ENCODE assay signal across 8 cellular contexts in genomic region chr16:88265286-88265938, GRCh38.
DNase-seq lines count a peak whose midpoint lies in the region; ATAC-seq and TF ChIP-seq lines count a peak whose summit lies in the region.
"Not testable (repeated sequence)": the region's sequence is repeated elsewhere in the genome, so short reads cannot be mapped to it uniquely, and the experiment has no call there.

No MANE protein-coding gene starts in this region.

- H4K20me1 ChIP-seq in PC-9 (ENCODE audit: insufficient read depth); mammary epithelial cell (ENCODE audit: insufficient read depth, low read length): not testable (repeated sequence)

- H3K79me2 ChIP-seq in PC-9 (ENCODE audit: low read depth); mammary epithelial cell (ENCODE audit: insufficient read depth, low read length): not testable (repeated sequence)

- H3K79me1 ChIP-seq in mesenchymal stem cell (replicated peaks; ENCODE audit: low read length, poor library complexity, severe bottlenecking) = not testable (repeated sequence)

- not testable (repeated sequence) for H3K9me3 Mint-ChIP-seq in activated CD8-positive, alpha-beta memory T cell treated with anti-CD3 and anti-CD28 coated beads, Interleukin-2, amount 10 ng/mL, durations not matched to agents 7 days and 5 days (ENCODE audit: low read depth); stimulated activated effector memory CD8-positive, alpha-beta T cell treated with anti-CD3 and anti-CD28 coated beads, Interleukin-12 subunit alpha, Interleukin-12 subunit beta, amount 100 ng/mL, for 72 hours

- peak overlapping the region; percentile 87 for H2BK120ac ChIP-seq in mesenchymal stem cell (ENCODE audit: low read depth, low read length)

- not testable (repeated sequence) for H3K4me3 ChIP-seq in H7 (ENCODE audit: insufficient read depth, low read depth, low read length); PC-9; mammary epithelial cell (replicated peaks in 1 of 3; ENCODE audit: insufficient read depth in 1 of 3, low read depth in 2 of 3, low read length in 3 of 3); mesenchymal stem cell (ENCODE audit: insufficient read depth in 1 of 2, low read depth in 1 of 2, low read length in 2 of 2)

- peak overlapping the region; percentile 92 for H4K8ac ChIP-seq in mesenchymal stem cell (ENCODE audit: low read length)

- in situ Hi-C loops in mammary epithelial cell (cut with MboI; ENCODE audit: low sequenced_read_pairs in 2 of 2) = not testable (repeated sequence)

- not testable (repeated sequence) for H3K9ac ChIP-seq in mammary epithelial cell (ENCODE audit: insufficient read depth, low read length)
- peak overlapping the region; percentile 60 for H3K9ac ChIP-seq in mesenchymal stem cell (ENCODE audit: low read length)

- 73% methylated on average over 11 of the region's 25 CpGs for WGBS in mammary epithelial cell (ENCODE audit: low coverage, missing lambda C conversion rate)
- WGBS in mesenchymal stem cell = 73% methylated on average over 19 of the region's 25 CpGs

- H3K4me1 ChIP-seq in PC-9 (replicated peaks; ENCODE audit: insufficient read depth) = peaks cover 15% of the 10 kb centered on the region; the same call in 1 of the 2 replicates
- peaks cover 13% of the 10 kb centered on the region for H3K4me1 ChIP-seq in mammary epithelial cell (ENCODE audit: insufficient read depth, low read length)
- peaks cover 41% of the 10 kb centered on the region for H3K4me1 ChIP-seq in mesenchymal stem cell (ENCODE audit: control insufficient read depth, insufficient read depth, low read depth, low read length)

- ATAC-seq in GM18502 (IDR thresholded peaks at IDR 0.05; ENCODE audit: poor library complexity, unreplicated experiment) = peak; percentile 42
- peak; percentile 41 for ATAC-seq in activated CD8-positive, alpha-beta memory T cell treated with anti-CD3 and anti-CD28 coated beads, Interleukin-2, amount 10 ng/mL, durations not matched to agents 7 days and 5 days
- ATAC-seq in stimulated activated effector memory CD8-positive, alpha-beta T cell treated with anti-CD3 and anti-CD28 coated beads, Interleukin-12 subunit alpha, Interleukin-12 subunit beta, amount 100 ng/mL, for 72 hours = peak; percentile 76

- not testable (repeated sequence) for H3K27me3 ChIP-seq in H7 (ENCODE audit: control insufficient read depth, insufficient read depth, low read length); PC-9 (ENCODE audit: insufficient read depth, low read depth); mammary epithelial cell (ENCODE audit: insufficient read depth, low read length); mesenchymal stem cell (ENCODE audit: control insufficient read depth in 1 of 2, insufficient read depth in 1 of 2, low read length in 2 of 2)

- H3K27me3 Mint-ChIP-seq in activated CD8-positive, alpha-beta memory T cell treated with anti-CD3 and anti-CD28 coated beads, Interleukin-2, amount 10 ng/mL, durations not matched to agents 7 days and 5 days = peaks cover 15% of the 10 kb centered on the region

- TSS peak; percentile 70 for BruUV-seq in PC-9 (replicated peaks; lab: Mats Ljungman, UMichigan)
- BruUV-seq in mammary epithelial cell (replicated peaks; lab: Mats Ljungman, UMichigan) = not testable (repeated sequence)

- POLR2A ChIA-PET in PC-9 (lab: Charles Lee; ENCODE audit: unreplicated experiment) = not testable (repeated sequence)

- not testable (repeated sequence) for H2AFZ ChIP-seq in PC-9; mammary epithelial cell (ENCODE audit: low read depth, low read length); mesenchymal stem cell (ENCODE audit: low read depth, low read length)

- not testable (repeated sequence) for H3K36me3 ChIP-seq in H7 (replicated peaks; ENCODE audit: control insufficient read depth, insufficient read depth, low read length); PC-9 (ENCODE audit: low read depth); mammary epithelial cell (ENCODE audit: insufficient read depth, low read length); mesenchymal stem cell (ENCODE audit: control insufficient read depth in 1 of 2, insufficient read depth in 2 of 2, low read depth in 1 of 2, low read length in 2 of 2)

- H3K9me2 ChIP-seq in PC-9 (ENCODE audit: insufficient read depth) = not testable (repeated sequence)

- not testable (repeated sequence) for H3K9me3 ChIP-seq in PC-9 (ENCODE audit: insufficient read depth, low read depth); mammary epithelial cell (replicated peaks; ENCODE audit: insufficient read depth, low read length); mesenchymal stem cell (ENCODE audit: control insufficient read depth, low read length)

- H3K18ac ChIP-seq in mesenchymal stem cell (ENCODE audit: low read depth in 1 of 2, low read length in 2 of 2) = peak overlapping the region; percentile 63 to 97

- H3K4me3 Mint-ChIP-seq in activated CD8-positive, alpha-beta memory T cell treated with anti-CD3 and anti-CD28 coated beads, Interleukin-2, amount 10 ng/mL, durations not matched to agents 7 days and 5 days = not testable (repeated sequence)
- peak overlapping the region; percentile 63 for H3K4me3 Mint-ChIP-seq in stimulated activated effector memory CD8-positive, alpha-beta T cell treated with anti-CD3 and anti-CD28 coated beads, Interleukin-12 subunit alpha, Interleukin-12 subunit beta, amount 100 ng/mL, for 72 hours

- H3K4me1 Mint-ChIP-seq in activated CD8-positive, alpha-beta memory T cell treated with anti-CD3 and anti-CD28 coated beads, Interleukin-2, amount 10 ng/mL, durations not matched to agents 7 days and 5 days = peaks cover 12% of the 10 kb centered on the region
- H3K4me1 Mint-ChIP-seq in stimulated activated effector memory CD8-positive, alpha-beta T cell treated with anti-CD3 and anti-CD28 coated beads, Interleukin-12 subunit alpha, Interleukin-12 subunit beta, amount 100 ng/mL, for 72 hours = peaks cover 26% of the 10 kb centered on the region

- dilution Hi-C loops in mammary epithelial cell (cut with HindIII; ENCODE audit: low sequenced_read_pairs) = not testable (repeated sequence)

- TF ChIP-seq CTCF in PC-9 (conservative IDR thresholded peaks at IDR 0.05); mammary epithelial cell (conservative IDR thresholded peaks at IDR 0.05 in 1 of 2, IDR thresholded peaks at IDR 0.05 in 1 of 2; ENCODE audit: extremely low read depth in 1 of 2, insufficient read depth in 1 of 2, low read depth in 1 of 2, low read length in 2 of 2): not testable (repeated sequence)

- peak overlapping the region; percentile 93 for H4K91ac ChIP-seq in mesenchymal stem cell (ENCODE audit: low read length)

- H3K14ac ChIP-seq in mesenchymal stem cell (ENCODE audit: low read length in 2 of 2) = peak overlapping the region in 1 of 2 experiments; percentile 80

- H2AK5ac ChIP-seq in mesenchymal stem cell (ENCODE audit: low read length, severe bottlenecking) = peak overlapping the region; percentile 15

- peak overlapping the region; percentile 84 to 99 for H2BK12ac ChIP-seq in mesenchymal stem cell (ENCODE audit: low read length in 2 of 2)

- peak; percentile 28 for DNase-seq in A172 (ENCODE audit: low spot score)
- DNase-seq in H7 = peak; percentile 55
- DNase-seq in PC-9, mesenchymal stem cell: not testable (repeated sequence)
- DNase-seq in activated CD8-positive, alpha-beta memory T cell treated with anti-CD3 and anti-CD28 coated beads, Interleukin-2, amount 10 ng/mL, durations not matched to agents 7 days and 5 days = peak; percentile 58
- DNase-seq in mammary epithelial cell = peak; percentile 39
- peak; percentile 29 to 83 for DNase-seq in stimulated activated effector memory CD8-positive, alpha-beta T cell treated with anti-CD3 and anti-CD28 coated beads, Interleukin-12 subunit alpha, Interleukin-12 subunit beta, amount 100 ng/mL, for 72 hours (ENCODE audit: low spot score in 2 of 2)

- CTCF ChIA-PET in PC-9 (lab: Charles Lee); activated CD8-positive, alpha-beta memory T cell treated with anti-CD3 and anti-CD28 coated beads, Interleukin-2, amount 10 ng/mL, durations not matched to agents 7 days and 5 days (lab: Charles Lee); mammary epithelial cell (lab: Charles Lee; ENCODE audit: low non-redundant PET): not testable (repeated sequence)

- peak overlapping the region; percentile 55 for H2BK15ac ChIP-seq in mesenchymal stem cell (ENCODE audit: low read depth, poor library complexity, severe bottlenecking)

- H3K4ac ChIP-seq in mesenchymal stem cell (ENCODE audit: low read depth in 1 of 2, low read length in 2 of 2) = peak overlapping the region; percentile 38 to 49

- H3K27ac Mint-ChIP-seq in activated CD8-positive, alpha-beta memory T cell treated with anti-CD3 and anti-CD28 coated beads, Interleukin-2, amount 10 ng/mL, durations not matched to agents 7 days and 5 days = not testable (repeated sequence)
- H3K27ac Mint-ChIP-seq in stimulated activated effector memory CD8-positive, alpha-beta T cell treated with anti-CD3 and anti-CD28 coated beads, Interleukin-12 subunit alpha, Interleukin-12 subunit beta, amount 100 ng/mL, for 72 hours = peak overlapping the region; percentile 85

- not testable (repeated sequence) for H2BK5ac ChIP-seq in mesenchymal stem cell (ENCODE audit: low read depth, low read length, poor library complexity, severe bottlenecking)

- intact Hi-C loops in PC-9 (cut with micrococcal nuclease; ENCODE audit: unreplicated experiment) = loop anchor here (1.0 kb wide), 1 partner anchor 67 kb away; no protein-coding TSS in a partner anchor
- intact Hi-C loops in mammary epithelial cell (cut with micrococcal nuclease) = not testable (repeated sequence)

- H3K4me2 ChIP-seq in PC-9 (peak overlapping the region; percentile 78; the same call in 1 of the 2 replicates), mammary epithelial cell (ENCODE audit: insufficient read depth, low read depth, low read length) (peak overlapping the region; percentile 21)
- H3K4me2 ChIP-seq in mesenchymal stem cell (ENCODE audit: low read length, poor library complexity, severe bottlenecking) = not testable (repeated sequence)

- H3K23ac ChIP-seq in mesenchymal stem cell (ENCODE audit: low read length in 2 of 2) = not testable (repeated sequence)

- not testable (repeated sequence) for H3K36me3 Mint-ChIP-seq in activated CD8-positive, alpha-beta memory T cell treated with anti-CD3 and anti-CD28 coated beads, Interleukin-2, amount 10 ng/mL, durations not matched to agents 7 days and 5 days; stimulated activated effector memory CD8-positive, alpha-beta T cell treated with anti-CD3 and anti-CD28 coated beads, Interleukin-12 subunit alpha, Interleukin-12 subunit beta, amount 100 ng/mL, for 72 hours

- H3F3A ChIP-seq in PC-9 (ENCODE audit: insufficient read depth, low read depth) = not testable (repeated sequence)

- not testable (repeated sequence) for H3K27ac ChIP-seq in PC-9; mammary epithelial cell (ENCODE audit: insufficient read depth, low read depth, low read length); mesenchymal stem cell (ENCODE audit: low read length, poor library complexity, severe bottlenecking)
